Comparison of ENCODE assay signal across 9 cellular contexts in the genomic region with DNA sequence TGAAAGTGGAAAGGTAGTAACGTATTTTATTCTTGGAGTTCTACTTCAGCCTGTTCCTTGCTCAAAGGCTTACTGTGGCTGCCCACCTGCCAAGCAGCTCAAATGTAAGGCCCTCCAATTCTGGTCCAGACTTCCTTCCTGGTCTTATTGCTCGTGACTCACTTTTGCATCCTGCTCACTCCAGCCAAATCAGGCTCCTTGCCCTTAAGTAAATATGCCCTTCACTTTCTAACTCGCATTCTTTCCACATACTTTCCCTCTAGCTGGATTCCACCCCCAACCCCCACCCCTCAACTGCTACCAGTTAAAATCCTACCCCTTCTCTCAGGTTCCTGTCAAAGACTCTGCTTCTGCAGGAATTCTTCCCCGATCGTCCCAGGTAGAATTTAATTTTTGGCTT.
A peak's percentile ranks its signal among the peaks of the same experiment; 100 is the strongest.
DNase-seq lines count a peak whose midpoint lies in the region; ATAC-seq, FAIRE-seq and TF ChIP-seq lines count a peak whose summit lies in the region.
"Had no signal": no experiment of that assay in that cellular context is flagged by ENCODE, and none has a peak within 500 bp of the region (broad histone marks: within the 10 kb centered on the region; RNA-seq: fewer than 3 reads in every experiment).

No MANE protein-coding gene starts in this region.

- FAIRE-seq in HTR-8/SVneo (lab: Jason Lieb, UNC) = no peak

- H3K4me3 ChIP-seq in choroid plexus epithelial cell (ENCODE audit: low read depth, low read length) (no peak overlapping the region), thyroid gland (replicated peaks in 1 of 3) (no peak overlapping the region), suprapubic skin (no peak overlapping the region)

- H3K9me3 Mint-ChIP-seq in activated CD8-positive, alpha-beta memory T cell treated with anti-CD3 and anti-CD28 coated beads, Interleukin-2, amount 10 ng/mL, durations not matched to agents 7 days and 5 days (ENCODE audit: low read depth) = no peaks in the 10 kb centered on the region
- H3K9me3 Mint-ChIP-seq: activated naive CD4-positive, alpha-beta T cell treated with anti-CD3 and anti-CD28 coated beads, Interleukin-2, amount 50 U/mL, for 24 hours had no signal

- no peaks in the 10 kb centered on the region for H3K9me3 ChIP-seq in thyroid gland
- H3K9me3 ChIP-seq in suprapubic skin = no peaks in the 10 kb centered on the region

- ATAC-seq in GM18907 (IDR thresholded peaks at IDR 0.05; ENCODE audit: unreplicated experiment) = no peak
- no peak for ATAC-seq in activated CD8-positive, alpha-beta memory T cell treated with anti-CD3 and anti-CD28 coated beads, Interleukin-2, amount 10 ng/mL, durations not matched to agents 7 days and 5 days

- H3K27ac Mint-ChIP-seq in activated CD8-positive, alpha-beta memory T cell treated with anti-CD3 and anti-CD28 coated beads, Interleukin-2, amount 10 ng/mL, durations not matched to agents 7 days and 5 days = no peak overlapping the region

- H3K27me3 ChIP-seq in thyroid gland (no peaks in the 10 kb centered on the region), suprapubic skin (no peaks in the 10 kb centered on the region)

- WGBS in thyroid gland, 2 donors = 50 to 57% methylated on average over 5 of the region's 5 CpGs
- whole genome bisulfite sequencing in suprapubic skin = 79% methylated on average over 5 of the region's 5 CpGs

- no peaks in the 10 kb centered on the region for H3K27me3 Mint-ChIP-seq in activated CD8-positive, alpha-beta memory T cell treated with anti-CD3 and anti-CD28 coated beads, Interleukin-2, amount 10 ng/mL, durations not matched to agents 7 days and 5 days
- H3K27me3 Mint-ChIP-seq: activated naive CD4-positive, alpha-beta T cell treated with anti-CD3 and anti-CD28 coated beads, Interleukin-2, amount 50 U/mL, for 24 hours had no signal

- no peak for TF ChIP-seq CTCF in choroid plexus epithelial cell (conservative IDR thresholded peaks at IDR 0.05; ENCODE audit: low read depth, low read length)
- no peak for TF ChIP-seq CTCF in thyroid gland (IDR thresholded peaks at IDR 0.05)
- TF ChIP-seq CTCF in suprapubic skin (IDR thresholded peaks at IDR 0.05) = no peak

- no peaks in the 10 kb centered on the region for H3K36me3 ChIP-seq in thyroid gland
- no peaks in the 10 kb centered on the region for H3K36me3 ChIP-seq in suprapubic skin

- H3K27ac ChIP-seq in thyroid gland (peak overlapping the region; percentile 67 to 87 (median 73)), suprapubic skin (no peak overlapping the region)

- TF ChIP-seq EP300 in suprapubic skin (IDR thresholded peaks at IDR 0.05) = no peak

- TF ChIP-seq POLR2A in thyroid gland (IDR thresholded peaks at IDR 0.05) (no peak), suprapubic skin (IDR thresholded peaks at IDR 0.05) (no peak)

- DNase-seq in HTR-8/SVneo (ENCODE audit: insufficient read length, low spot score) (peak; percentile 57), choroid plexus epithelial cell (ENCODE audit: low read depth) (peak; percentile 84), left kidney (ENCODE audit: low read depth, low spot score) (peak; percentile 60), thyroid gland (peak; percentile 86), T-helper 2 cell (no peak), suprapubic skin (ENCODE audit: low spot score in 2 of 2) (no peak)
- no peak for DNase-seq in activated CD8-positive, alpha-beta memory T cell treated with anti-CD3 and anti-CD28 coated beads, Interleukin-2, amount 10 ng/mL, durations not matched to agents 7 days and 5 days

- H3K36me3 Mint-ChIP-seq in activated CD8-positive, alpha-beta memory T cell treated with anti-CD3 and anti-CD28 coated beads, Interleukin-2, amount 10 ng/mL, durations not matched to agents 7 days and 5 days = peaks cover 9% of the 10 kb centered on the region

- peaks cover 19% of the 10 kb centered on the region for H3K4me1 Mint-ChIP-seq in activated CD8-positive, alpha-beta memory T cell treated with anti-CD3 and anti-CD28 coated beads, Interleukin-2, amount 10 ng/mL, durations not matched to agents 7 days and 5 days

- no peak overlapping the region for H3K4me3 Mint-ChIP-seq in activated CD8-positive, alpha-beta memory T cell treated with anti-CD3 and anti-CD28 coated beads, Interleukin-2, amount 10 ng/mL, durations not matched to agents 7 days and 5 days
- H3K4me3 Mint-ChIP-seq: activated naive CD4-positive, alpha-beta T cell treated with anti-CD3 and anti-CD28 coated beads, Interleukin-2, amount 50 U/mL, for 24 hours had no signal

- CTCF ChIA-PET in activated CD8-positive, alpha-beta memory T cell treated with anti-CD3 and anti-CD28 coated beads, Interleukin-2, amount 10 ng/mL, durations not matched to agents 7 days and 5 days (lab: Charles Lee) = interaction anchor here (0.7 kb wide), 1 partner anchor 50 kb away, joined by 3 read pairs; no protein-coding TSS in a partner anchor

- intact Hi-C loops in thyroid gland (cut with DNase I) = no loop called here

- H3K4me1 ChIP-seq in thyroid gland = peaks cover 23 to 29% of the 10 kb centered on the region in 2 donors
- H3K4me1 ChIP-seq in suprapubic skin = peaks cover 19% of the 10 kb centered on the region

Comparison
In these comparisons a context has a peak if more than half of its experiments do, and no peak if none do; other contexts are left out.
1. DNase-seq: peak in HTR-8/SVneo (single experiment), choroid plexus epithelial cell (single experiment), left kidney (single experiment) and thyroid gland (2 of 2); none in T-helper 2 cell (0 of 5), suprapubic skin (0 of 2) and activated CD8-positive, alpha-beta memory T cell treated with anti-CD3 and anti-CD28 coated beads, Interleukin-2, amount 10 ng/mL, durations not matched to agents 7 days and 5 days (single experiment).